In the genomic region with DNA sequence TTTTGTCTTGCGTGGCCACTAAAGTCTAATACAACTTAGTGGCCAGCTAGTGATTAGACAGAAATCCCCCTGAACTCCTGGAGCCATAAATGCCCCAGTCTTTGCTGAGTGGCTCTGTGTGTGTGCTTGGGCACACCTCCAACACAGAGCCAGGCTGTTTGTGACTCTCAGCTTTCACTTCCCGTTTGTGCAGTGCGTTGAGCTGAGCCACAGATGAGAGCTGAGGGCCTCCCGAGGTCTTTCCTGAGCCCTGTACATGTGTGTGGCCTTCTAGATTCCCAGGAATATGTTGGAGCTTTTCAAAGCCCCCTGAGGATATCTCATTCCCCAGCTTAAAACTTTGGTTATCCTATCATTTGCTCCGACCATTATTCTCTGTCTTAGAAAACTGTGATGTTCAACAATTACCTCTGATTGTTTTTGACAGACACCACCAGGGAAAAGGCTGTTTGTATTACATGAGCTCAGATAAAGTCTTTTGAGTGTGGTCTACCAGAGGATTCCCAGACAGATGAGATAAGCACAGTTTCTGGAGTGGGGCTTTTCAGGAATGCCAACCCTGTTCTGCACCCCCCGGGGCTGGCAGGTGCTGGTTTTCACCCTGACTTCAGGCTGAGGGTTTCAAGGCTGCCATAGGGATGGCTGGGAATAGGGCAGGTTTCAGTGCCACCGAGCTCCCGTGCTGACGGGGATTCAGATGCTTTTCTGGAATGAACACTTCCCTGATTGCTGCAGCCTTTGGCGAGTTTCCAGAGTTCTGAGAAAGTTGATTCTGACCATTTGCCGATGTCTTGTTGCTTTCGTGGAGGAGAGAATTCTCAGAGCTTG, we compare ENCODE assay signal across 10 cellular contexts. TPM values are rescaled to one million over a fixed set of nuclear protein-coding genes. Genes with fewer than 3 reads are reported as not detected.
A peak's percentile ranks its signal among the peaks of the same experiment; 100 is the strongest.
DNase-seq lines count a peak whose midpoint lies in the region; ATAC-seq and TF ChIP-seq lines count a peak whose summit lies in the region.
"Had no signal": no experiment of that assay in that cellular context is flagged by ENCODE, and none has a peak within 500 bp of the region (broad histone marks: within the 10 kb centered on the region; RNA-seq: fewer than 3 reads in every experiment).

No MANE protein-coding gene starts in this region.

- TF ChIP-seq CTCF in OCI-LY1 (IDR thresholded peaks at IDR 0.05; ENCODE audit: low read length) (no peak), fibroblast of pulmonary artery (IDR thresholded peaks at IDR 0.05; ENCODE audit: low read length, missing control alignments) (no peak), stomach (IDR thresholded peaks at IDR 0.05) (no peak)

- no peak overlapping the region for H3K4me2 ChIP-seq in OCI-LY1 (ENCODE audit: low read length)

- H3K27me3 ChIP-seq in OCI-LY1 (ENCODE audit: insufficient read depth, low read length) (no peaks in the 10 kb centered on the region), stomach (no peaks in the 10 kb centered on the region)

- H3K4me3 ChIP-seq in OCI-LY1 (ENCODE audit: low read depth, low read length, poor library complexity, severe bottlenecking) (no peak overlapping the region), fibroblast of pulmonary artery (replicated peaks; ENCODE audit: low read depth, low read length) (no peak overlapping the region), stomach (no peak overlapping the region)

- WGBS in stomach, 5 donors: 57 to 82% (median 77%) methylated on average over 11 to 12 of the region's 12 CpGs

- H3K9me3 ChIP-seq in OCI-LY1 (ENCODE audit: low read length) (peaks cover 18% of the 10 kb centered on the region), stomach (peaks cover 10 to 27% (median 18%) of the 10 kb centered on the region in 4 donors)

- no peaks in the 10 kb centered on the region for H4K20me1 ChIP-seq in OCI-LY1 (ENCODE audit: insufficient read depth, low read length)

- H2AFZ ChIP-seq in OCI-LY1 (ENCODE audit: low read length): no peak overlapping the region

- no peak overlapping the region for H3K9ac ChIP-seq in OCI-LY1 (ENCODE audit: low read length)

- intact Hi-C loops in stomach (cut with DNase I; ENCODE audit: low total_unique reads): no loop called here

- DNase-seq in fibroblast of pulmonary artery (ENCODE audit: low read depth) (peak; percentile 66), stomach (peak; percentile 43), amniotic stem cell (lab: John Stamatoyannopoulos, UW) (no peak), NCI-H1436 (lab: John Stamatoyannopoulos, UW) (no peak)
- DNase-seq in stimulated activated CD4-positive, alpha-beta T cell treated with anti-CD3 and anti-CD28 coated beads, Interleukin-4, amount 100 ng/mL, for 1 hour: no peak
- DNase-seq: NCI-H1694 treated with DMSO at 0.1 percent for 48 hours had no signal

- no peak for TF ChIP-seq EP300 in stomach (IDR thresholded peaks at IDR 0.05)

- no peaks in the 10 kb centered on the region for H3K9me2 ChIP-seq in OCI-LY1 (ENCODE audit: low read depth, low read length)

- no peaks in the 10 kb centered on the region for H3F3A ChIP-seq in OCI-LY1 (ENCODE audit: insufficient read depth, low read length)

- no peak for TF ChIP-seq POLR2A in stomach (IDR thresholded peaks at IDR 0.05)

- no peaks in the 10 kb centered on the region for H3K79me2 ChIP-seq in OCI-LY1 (ENCODE audit: insufficient read depth, low read length)

- H3K36me3 ChIP-seq in OCI-LY1 (ENCODE audit: insufficient read depth, low read length) (peaks cover 77% of the 10 kb centered on the region), stomach (peaks cover 43 to 98% (median 97%) of the 10 kb centered on the region in 4 donors)

- H3K4me1 ChIP-seq in OCI-LY1 (ENCODE audit: insufficient read depth, low read length, severe bottlenecking) (peaks cover 9% of the 10 kb centered on the region), stomach (peaks cover 0 to 28% (median 13%) of the 10 kb centered on the region in 4 donors)

- ATAC-seq in GM21381 (IDR thresholded peaks at IDR 0.05; ENCODE audit: unreplicated experiment): peak; percentile 51
- no peak for ATAC-seq in activated CD4-positive, CD25-positive, alpha-beta regulatory T cell treated with anti-CD3 and anti-CD28 coated beads, Interleukin-2, amount 50 U/mL, for 24 hours

- H3K27ac ChIP-seq in OCI-LY1 (ENCODE audit: low read depth, low read length, poor library complexity, severe bottlenecking) (peak overlapping the region; percentile 19), stomach (peak overlapping the region in 4 of 5 donors; percentile 41 to 80 (median 58))

RNA-seq across cellular contexts. Expression of gene IGHMBP2, which starts 23.8 kb away (rescaled TPM):
- total RNA-seq in stomach: 100 to 1,000 TPM in 1 of 5 donors, 10 to 100 TPM in 3, 1 to 10 TPM in 1; 8.8 to 133 (median 25.6) TPM
- polyA plus RNA-seq in stomach: 10 to 100 TPM in 2 of 3 donors, 1 to 10 TPM in 1; 9.2 to 14.2 (median 11.3) TPM

RNA-seq across cellular contexts. Expression of gene MRPL21, which starts 23.9 kb away (rescaled TPM):
- total RNA-seq in stomach: 100 to 1,000 TPM in 2 of 5 donors, 10 to 100 TPM in 3; 30.6 to 185 (median 56.7) TPM
- polyA plus RNA-seq in stomach: 100 to 1,000 TPM in 1 of 3 donors, 10 to 100 TPM in 2; 92.1 to 112 (median 93.1) TPM

RNA-seq across cellular contexts. Expression of gene MRGPRD, which starts 53.3 kb away (rescaled TPM):
- under 1 TPM in 1 of 5 donors, not detected in 4; 0.92 TPM for total RNA-seq in stomach
- polyA plus RNA-seq in stomach: not detected
- total RNA-seq: T-helper 1 cell treated with Interleukin-12 subunit alpha and Interleukin-12 subunit beta and Interleukin-4 antibody, amounts not matched to agents 30 ng/mL and 1 ng/mL, for 36 hours had no signal

Comparison
In these comparisons a context has a peak if more than half of its experiments do, and no peak if none do; other contexts are left out.
1. DNase-seq: peak in fibroblast of pulmonary artery (single experiment) and stomach (single experiment); none in amniotic stem cell (single experiment), NCI-H1436 (single experiment) and stimulated activated CD4-positive, alpha-beta T cell treated with anti-CD3 and anti-CD28 coated beads, Interleukin-4, amount 100 ng/mL, for 1 hour (single experiment).